In the genomic region with DNA sequence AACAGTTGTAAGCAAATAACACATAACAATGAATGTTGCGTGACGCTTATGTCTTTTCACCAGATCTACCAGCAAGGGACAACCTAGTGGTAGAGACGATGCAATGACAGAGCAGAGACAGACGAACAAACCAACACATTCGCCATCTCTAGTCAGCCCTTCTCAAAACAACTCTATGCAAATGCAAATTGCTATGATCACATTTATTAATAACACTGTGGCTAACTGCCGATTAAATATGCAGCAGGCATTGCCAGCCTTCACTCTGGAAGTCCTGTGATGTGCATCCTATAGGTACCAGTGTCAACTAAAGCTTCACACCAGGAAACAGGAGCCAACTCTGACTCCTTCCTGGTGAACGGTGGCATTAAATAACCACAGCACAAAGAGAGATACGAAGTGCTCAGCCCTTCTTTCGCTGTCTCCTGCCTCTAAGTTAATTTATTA, we compare ENCODE assay signal across 17 cellular contexts.
DNase-seq lines count a peak whose midpoint lies in the region; ATAC-seq lines count a peak whose summit lies in the region.
"Had no signal": no experiment of that assay in that cellular context is flagged by ENCODE, and none has a peak within 500 bp of the region (broad histone marks: within the 10 kb centered on the region; RNA-seq: fewer than 3 reads in every experiment).

No MANE protein-coding gene starts in this region.

- H3K36me3 Mint-ChIP-seq in activated naive CD4-positive, alpha-beta T cell treated with anti-CD3 and anti-CD28 coated beads for 36 hours (ENCODE audit: low read depth) = peaks cover 13% of the 10 kb centered on the region
- peaks cover 30% of the 10 kb centered on the region for H3K36me3 Mint-ChIP-seq in T-helper 2 cell treated with Interferon-gamma antibody and Interleukin-4, amounts not matched to agents 5 μg/mL and 100 μg/mL, for 36 hours (ENCODE audit: low read depth)

- peaks cover 88% of the 10 kb centered on the region for H3K4me1 Mint-ChIP-seq in activated naive CD4-positive, alpha-beta T cell treated with anti-CD3 and anti-CD28 coated beads for 36 hours (ENCODE audit: low read depth)
- H3K4me1 Mint-ChIP-seq in T-helper 2 cell treated with Interferon-gamma antibody and Interleukin-4, amounts not matched to agents 5 μg/mL and 100 μg/mL, for 36 hours (ENCODE audit: low read depth) = peaks cover 68% of the 10 kb centered on the region

- no peaks in the 10 kb centered on the region for H3K27me3 Mint-ChIP-seq in activated naive CD4-positive, alpha-beta T cell treated with anti-CD3 and anti-CD28 coated beads for 36 hours (ENCODE audit: low read depth)
- no peaks in the 10 kb centered on the region for H3K27me3 Mint-ChIP-seq in T-helper 2 cell treated with Interferon-gamma antibody and Interleukin-4, amounts not matched to agents 5 μg/mL and 100 μg/mL, for 36 hours (ENCODE audit: low read depth)

- H3K9me3 Mint-ChIP-seq in activated naive CD4-positive, alpha-beta T cell treated with anti-CD3 and anti-CD28 coated beads for 36 hours = peaks cover 6% of the 10 kb centered on the region
- H3K9me3 Mint-ChIP-seq in T-helper 2 cell treated with Interferon-gamma antibody and Interleukin-4, amounts not matched to agents 5 μg/mL and 100 μg/mL, for 36 hours = peaks cover 16% of the 10 kb centered on the region

- intact Hi-C loops in activated naive CD4-positive, alpha-beta T cell treated with anti-CD3 and anti-CD28 coated beads for 36 hours (cut with micrococcal nuclease) = loop anchor here (1.0 kb wide), 2 partner anchors 45 to 94 kb away; a partner anchor contains a TSS

- DNase-seq in activated naive CD4-positive, alpha-beta T cell treated with anti-CD3 and anti-CD28 coated beads for 36 hours = peak; percentile 35
- no peak for DNase-seq in activated naive CD4-positive, alpha-beta T cell treated with Interleukin-2 at 50 U/mL for 16 hours
- no peak for DNase-seq in T-helper 2 cell treated with Interferon-gamma antibody and Interleukin-4, amounts not matched to agents 5 μg/mL and 100 μg/mL, for 36 hours (ENCODE audit: low spot score)
- DNase-seq in central memory CD4-positive, alpha-beta T cell = peak; percentile 58
- DNase-seq in stimulated activated naive CD8-positive, alpha-beta T cell treated with anti-CD3 and anti-CD28 coated beads, Interleukin-15, Interleukin-2, amounts not matched to agents 100 U/mL and 50 U/mL, for 24 hours = no peak
- DNase-seq in NAMALWA (ENCODE audit: low spot score) = no peak
- DNase-seq: Calu3, foreskin melanocyte, left colon, NCI-H146, NCI-H226, nucleus accumbens, WERI-Rb-1 had no signal

- CTCF ChIA-PET in activated naive CD4-positive, alpha-beta T cell treated with anti-CD3 and anti-CD28 coated beads for 36 hours (lab: Charles Lee) = interaction anchor here (0.5 to 1.5 kb wide), 3 partner anchors 17 to 153 kb away, joined by 3 to 5 read pairs (median 4); no protein-coding TSS in a partner anchor

- peak overlapping the region; percentile 67 for H3K4me3 Mint-ChIP-seq in activated naive CD4-positive, alpha-beta T cell treated with anti-CD3 and anti-CD28 coated beads for 36 hours
- H3K4me3 Mint-ChIP-seq in T-helper 2 cell treated with Interferon-gamma antibody and Interleukin-4, amounts not matched to agents 5 μg/mL and 100 μg/mL, for 36 hours = peak overlapping the region; percentile 73
- H3K4me3 Mint-ChIP-seq: mesothelial cell of epicardium had no signal

- peak; percentile 41 for ATAC-seq in stimulated activated naive CD8-positive, alpha-beta T cell treated with anti-CD3 and anti-CD28 coated beads, Interleukin-15, Interleukin-2, amounts not matched to agents 100 U/mL and 50 U/mL, for 24 hours
- ATAC-seq in GM21526 (IDR thresholded peaks at IDR 0.05; ENCODE audit: low FRiP score, unreplicated experiment) (no peak), GM18502 (IDR thresholded peaks at IDR 0.05; ENCODE audit: poor library complexity, unreplicated experiment) (no peak)
- ATAC-seq: left colon, right cardiac atrium had no signal

- peak overlapping the region; percentile 88 for H3K27ac Mint-ChIP-seq in activated naive CD4-positive, alpha-beta T cell treated with anti-CD3 and anti-CD28 coated beads for 36 hours
- peak overlapping the region; percentile 88 for H3K27ac Mint-ChIP-seq in T-helper 2 cell treated with Interferon-gamma antibody and Interleukin-4, amounts not matched to agents 5 μg/mL and 100 μg/mL, for 36 hours
- H3K27ac Mint-ChIP-seq: mesothelial cell of epicardium had no signal

Comparison
In these comparisons a context has a peak if more than half of its experiments do, and no peak if none do; other contexts are left out.
1. DNase-seq: peak in activated naive CD4-positive, alpha-beta T cell treated with anti-CD3 and anti-CD28 coated beads for 36 hours (single experiment) and central memory CD4-positive, alpha-beta T cell (single experiment); none in activated naive CD4-positive, alpha-beta T cell treated with Interleukin-2 at 50 U/mL for 16 hours (single experiment), T-helper 2 cell treated with Interferon-gamma antibody and Interleukin-4, amounts not matched to agents 5 μg/mL and 100 μg/mL, for 36 hours (single experiment), stimulated activated naive CD8-positive, alpha-beta T cell treated with anti-CD3 and anti-CD28 coated beads, Interleukin-15, Interleukin-2, amounts not matched to agents 100 U/mL and 50 U/mL, for 24 hours (single experiment) and NAMALWA (single experiment).